In the genomic region with DNA sequence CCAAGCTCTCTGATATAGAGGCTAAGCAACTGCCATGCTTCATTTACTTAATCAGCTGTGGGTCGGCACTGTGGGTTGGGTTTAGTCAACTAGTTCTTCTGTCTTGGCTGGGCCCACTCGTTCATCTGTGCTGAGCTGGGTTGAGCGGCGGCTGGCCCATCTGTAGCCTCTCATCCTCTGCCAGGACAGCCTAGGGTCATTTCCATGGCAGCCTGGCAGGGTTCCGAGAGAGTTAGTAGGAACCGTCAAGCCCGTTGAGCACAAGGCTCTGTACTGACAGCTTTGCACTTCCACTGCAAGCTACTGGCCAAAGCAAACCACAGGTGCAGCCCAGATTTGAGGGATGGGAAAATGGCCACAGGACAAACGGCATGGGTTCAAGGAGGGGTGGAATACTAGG, we compare ENCODE assay signal across 22 cellular contexts. TPM values are rescaled to one million over a fixed set of nuclear protein-coding genes. Genes with fewer than 3 reads are reported as not detected.
DNase-seq lines count a peak whose midpoint lies in the region; ATAC-seq and TF ChIP-seq lines count a peak whose summit lies in the region.
"Had no signal": no experiment of that assay in that cellular context is flagged by ENCODE, and none has a peak within 500 bp of the region (broad histone marks: within the 10 kb centered on the region; RNA-seq: fewer than 3 reads in every experiment).

No MANE protein-coding gene starts in this region.

- 100% methylated on average over 1 of the region's 8 CpGs; no CpG with 5 or more reads in 1 of the 2 donors for WGBS in gastroesophageal sphincter (ENCODE audit: low coverage in 1 of 2), 2 donors

- H3K27ac ChIP-seq in gastroesophageal sphincter = no peak overlapping the region
- H3K27ac ChIP-seq: RWPE1 had no signal

- no peak overlapping the region for H3K4me3 ChIP-seq in H7 (ENCODE audit: insufficient read depth, low read depth, low read length)
- no peak overlapping the region for H3K4me3 ChIP-seq in gastroesophageal sphincter

- no peak for TF ChIP-seq POLR2A in gastroesophageal sphincter (IDR thresholded peaks at IDR 0.05)

- H3K27me3 ChIP-seq in H7 (ENCODE audit: control insufficient read depth, insufficient read depth, low read length) (no peaks in the 10 kb centered on the region), gastroesophageal sphincter (no peaks in the 10 kb centered on the region)

- no peaks in the 10 kb centered on the region for H3K36me3 ChIP-seq in H7 (replicated peaks; ENCODE audit: control insufficient read depth, insufficient read depth, low read length)
- H3K36me3 ChIP-seq in gastroesophageal sphincter = no peaks in the 10 kb centered on the region

- ATAC-seq in sciatic nerve = peak; percentile 75
- no peak for ATAC-seq in gastroesophageal sphincter

- H3K4me1 ChIP-seq in gastroesophageal sphincter = no peaks in the 10 kb centered on the region

- TF ChIP-seq EP300 in gastroesophageal sphincter (IDR thresholded peaks at IDR 0.05) = no peak

- peak; percentile 75 for DNase-seq in DMS 273 (lab: John Stamatoyannopoulos, UW; ENCODE audit: unreplicated experiment)
- peak in 35 of 58 donors; percentile 7 to 74 (median 21) for DNase-seq in anterior cingulate cortex (lab: John Stamatoyannopoulos, UW)
- DNase-seq in medulla oblongata (ENCODE audit: extremely low spot score) = peak; percentile 39
- DNase-seq in sciatic nerve (ENCODE audit: low spot score) = no peak
- DNase-seq in activated CD4-positive, alpha-beta T cell treated with anti-CD3 and anti-CD28 coated beads for 4 hours = no peak
- no peak for DNase-seq in central memory CD4-positive, alpha-beta T cell
- DNase-seq in H7 = no peak
- DNase-seq: 8988T, ACHN, DMS53, GOT3, HCEC 1CT, KBM-7, NCI-H2029, NCI-H526 treated with DMSO at 0.1 percent for 48 hours, SHP77 treated with DMSO at 0.1 percent for 48 hours had no signal

- TF ChIP-seq CTCF in gastroesophageal sphincter (IDR thresholded peaks at IDR 0.05) = no peak

- intact Hi-C loops in sciatic nerve (cut with DNase I) = no loop called here

- H3K9me3 ChIP-seq in gastroesophageal sphincter = no peaks in the 10 kb centered on the region

RNA-seq across cellular contexts. Expression of a gene that starts 6.6 kb away (rescaled TPM):
- total RNA-seq in sciatic nerve = 5.1 TPM
- not detected in 2 replicates for total RNA-seq in H7 (2014; rRNA removed; shearing (Covaris generic))
- total RNA-seq in gastroesophageal sphincter = 10 to 100 TPM in 1 of 4 donors, 1 to 10 TPM in 3; 4.8 to 11.4 (median 6.1) TPM
- total RNA-seq: LHCN-M2, MCF 10A, NCI-H460 had no signal

RNA-seq across cellular contexts. Expression of a gene that starts 35.2 kb away (rescaled TPM):
- total RNA-seq in sciatic nerve (0.85 TPM), gastroesophageal sphincter (1 to 10 TPM in 2 of 4 donors, not detected in 2; 1.1 to 1.4 TPM)
- total RNA-seq in H7 (2014; rRNA removed; shearing (Covaris generic)) = not detected in 2 replicates
- total RNA-seq: Daoy, MCF 10A had no signal

Comparison
In these comparisons a context has a peak if more than half of its experiments do, and no peak if none do; other contexts are left out.
1. DNase-seq: peak in DMS 273 (single experiment), anterior cingulate cortex (35 of 58) and medulla oblongata (single experiment); none in sciatic nerve (single experiment), activated CD4-positive, alpha-beta T cell treated with anti-CD3 and anti-CD28 coated beads for 4 hours (0 of 2), central memory CD4-positive, alpha-beta T cell (single experiment) and H7 (single experiment).